Comparison of ENCODE assay signal across 10 cellular contexts in genomic region chr3:50605901-50606326, GRCh38. TPM values are rescaled to one million over a fixed set of nuclear protein-coding genes. Genes with fewer than 3 reads are reported as not detected.
DNase-seq lines count a peak whose midpoint lies in the region; TF ChIP-seq lines count a peak whose summit lies in the region.
"Had no signal": no experiment of that assay in that cellular context is flagged by ENCODE, and none has a peak within 500 bp of the region (broad histone marks: within the 10 kb centered on the region; RNA-seq: fewer than 3 reads in every experiment).

No MANE protein-coding gene starts in this region.

- H3K4me1 ChIP-seq in colonic mucosa (peaks cover 33% of the 10 kb centered on the region), osteoblast (ENCODE audit: insufficient read depth, low read length) (peaks cover 22% of the 10 kb centered on the region), OCI-LY7 (ENCODE audit: insufficient read depth, low read length, poor library complexity, severe bottlenecking) (no peaks in the 10 kb centered on the region)

- no peaks in the 10 kb centered on the region for H3K9me3 ChIP-seq in colonic mucosa
- H3K9me3 ChIP-seq in osteoblast (ENCODE audit: low read depth, low read length) = no peaks in the 10 kb centered on the region
- no peaks in the 10 kb centered on the region for H3K9me3 ChIP-seq in OCI-LY7 (ENCODE audit: low read length)

- no peaks in the 10 kb centered on the region for H3K9me2 ChIP-seq in OCI-LY7 (ENCODE audit: insufficient read depth, low read length)

- H3K4me2 ChIP-seq in osteoblast (ENCODE audit: insufficient read depth, low read length) = no peak overlapping the region
- no peak overlapping the region for H3K4me2 ChIP-seq in OCI-LY7 (ENCODE audit: low read length)

- H2AFZ ChIP-seq in osteoblast (ENCODE audit: low read length) (no peak overlapping the region), OCI-LY7 (ENCODE audit: low read length) (no peak overlapping the region)

- TF ChIP-seq CTCF in C4-2B (conservative IDR thresholded peaks at IDR 0.05) (no peak), colonic mucosa (IDR thresholded peaks at IDR 0.05) (no peak), osteoblast (IDR thresholded peaks at IDR 0.05; ENCODE audit: extremely low read depth, low read depth, low read length) (no peak), chondrocyte (IDR thresholded peaks at IDR 0.05) (no peak), OCI-LY7 (conservative IDR thresholded peaks at IDR 0.05; ENCODE audit: low read length) (no peak), HFFc6 (IDR thresholded peaks at IDR 0.05) (no peak)

- DNase-seq in KBM-7 (peak; percentile 28), colonic mucosa (no peak), osteoblast (ENCODE audit: insufficient read length, low spot score, missing footprints) (peak; percentile 41), chondrocyte (ENCODE audit: low spot score) (no peak), OCI-LY7 (ENCODE audit: low spot score) (no peak), HFFc6 (no peak), NCI-H510A treated with DMSO at 0.1 percent for 48 hours (lab: John Stamatoyannopoulos, UW) (no peak)
- DNase-seq: dermis blood vessel endothelial cell, MM.1S had no signal

- peaks cover 14% of the 10 kb centered on the region for H3K36me3 ChIP-seq in colonic mucosa
- H3K36me3 ChIP-seq in osteoblast (ENCODE audit: insufficient read depth, low read length) = peaks cover 9% of the 10 kb centered on the region
- no peaks in the 10 kb centered on the region for H3K36me3 ChIP-seq in OCI-LY7 (ENCODE audit: insufficient read depth, low read length)

- H3K79me2 ChIP-seq in osteoblast (ENCODE audit: insufficient read depth, low read length) = no peaks in the 10 kb centered on the region
- H3K79me2 ChIP-seq in OCI-LY7 (ENCODE audit: insufficient read depth, low read depth, low read length) = no peaks in the 10 kb centered on the region

- H3K9ac ChIP-seq in colonic mucosa (ENCODE audit: low read depth in 2 of 2, low read length in 2 of 2) = peak overlapping the region in 1 of 2 donors; percentile 32

- H3K27me3 Mint-ChIP-seq in chondrocyte (ENCODE audit: low read depth) (no peaks in the 10 kb centered on the region), HFFc6 (ENCODE audit: insufficient read depth) (peaks cover 5% of the 10 kb centered on the region)

- POLR2A ChIA-PET in OCI-LY7 (lab: Charles Lee) = interaction anchor here (0.5 kb wide), 1 partner anchor 91 kb away, joined by 3 read pairs; no protein-coding TSS in a partner anchor

- H3K4me3 Mint-ChIP-seq in chondrocyte (ENCODE audit: unreplicated experiment) = no peak overlapping the region
- H3K4me3 Mint-ChIP-seq in HFFc6 = no peak overlapping the region

- CTCF ChIA-PET in OCI-LY7 (lab: Charles Lee; ENCODE audit: unreplicated experiment) = no interaction called here

- peaks cover 26% of the 10 kb centered on the region for H3K4me1 Mint-ChIP-seq in chondrocyte (ENCODE audit: low read depth)
- peaks cover 23% of the 10 kb centered on the region for H3K4me1 Mint-ChIP-seq in HFFc6 (ENCODE audit: low read depth)

- H3K27ac Mint-ChIP-seq in chondrocyte (ENCODE audit: unreplicated experiment) = no peak overlapping the region
- no peak overlapping the region for H3K27ac Mint-ChIP-seq in HFFc6

- no peaks in the 10 kb centered on the region for H3K9me3 Mint-ChIP-seq in chondrocyte (ENCODE audit: low read depth)
- no peaks in the 10 kb centered on the region for H3K9me3 Mint-ChIP-seq in HFFc6

- H3K27me3 ChIP-seq in colonic mucosa (no peaks in the 10 kb centered on the region), osteoblast (ENCODE audit: insufficient read depth, low read length) (no peaks in the 10 kb centered on the region)

- H3K4me3 ChIP-seq in colonic mucosa = no peak overlapping the region
- no peak overlapping the region for H3K4me3 ChIP-seq in osteoblast (ENCODE audit: insufficient read depth, low read length)
- no peak overlapping the region for H3K4me3 ChIP-seq in OCI-LY7 (ENCODE audit: low read depth, low read length, poor library complexity, severe bottlenecking)

- intact Hi-C loops in colonic mucosa (cut with DNase I) = no loop called here
- intact Hi-C loops in OCI-LY7 (cut with micrococcal nuclease; ENCODE audit: unreplicated experiment) = no loop called here

- in situ Hi-C loops in KBM-7 (cut with MboI; ENCODE audit: low pct_unique_long_range_greater_than_20kb, low sequenced_read_pairs) = no loop called here

- no peaks in the 10 kb centered on the region for H3K36me3 Mint-ChIP-seq in chondrocyte (ENCODE audit: low read depth)
- no peaks in the 10 kb centered on the region for H3K36me3 Mint-ChIP-seq in HFFc6 (ENCODE audit: low read depth)

- no TSS peak for BruUV-seq in OCI-LY7 (replicated peaks; lab: Mats Ljungman, UMichigan)

- no peaks in the 10 kb centered on the region for H4K20me1 ChIP-seq in osteoblast (ENCODE audit: insufficient read depth, low read length)
- no peaks in the 10 kb centered on the region for H4K20me1 ChIP-seq in OCI-LY7 (ENCODE audit: insufficient read depth, low read length)

- H3K27ac ChIP-seq in C4-2B (peak overlapping the region; percentile 29), colonic mucosa (peak overlapping the region; percentile 0), osteoblast (ENCODE audit: low read depth, low read length) (no peak overlapping the region), OCI-LY7 (ENCODE audit: low read depth, low read length, poor library complexity, severe bottlenecking) (no peak overlapping the region)

RNA-seq across cellular contexts. Expression of gene CISH, which starts 5.7 kb away (rescaled TPM):
- 10 to 100 TPM; 17.1 to 19.6 TPM for total RNA-seq in colonic mucosa
- 1.1 and 1.2 TPM in 2 replicates for total RNA-seq in osteoblast
- total RNA-seq in chondrocyte = 0.85 to 1.8 TPM (median 1.8 TPM) in 3 replicates
- total RNA-seq in OCI-LY7 (2014; rRNA removed; shearing (Covaris generic)) = 0.05 TPM in 1 of 2 replicates, not detected in the other
- total RNA-seq in OCI-LY7 (2022) = not detected in 2 replicates
- 1 to 10 TPM in 2 of 6 experiments, under 1 TPM in 4; 0.84 to 1.4 (median 0.95) TPM for total RNA-seq in HFFc6 (2021; fragmentation: NEBNext Ultra II Directional; extraction: Animal tissue kit (Norgen Biotek cat#: 25700))

RNA-seq across cellular contexts. Expression of gene MAPKAPK3, which starts 11.0 kb away (rescaled TPM):
- total RNA-seq in colonic mucosa (10 to 100 TPM; 27.3 to 45.1 TPM), osteoblast (56.5 and 66.6 TPM in 2 replicates), chondrocyte (13.6 to 21.2 TPM (median 20.9 TPM) in 3 replicates), OCI-LY7 (2022) (20.3 and 25.2 TPM in 2 replicates)
- 17.5 and 24.1 TPM in 2 replicates for total RNA-seq in OCI-LY7 (2014; rRNA removed; shearing (Covaris generic))
- 10 to 100 TPM; 60.5 to 65.5 (median 62.8) TPM for total RNA-seq in HFFc6 (2021; fragmentation: NEBNext Ultra II Directional; extraction: Animal tissue kit (Norgen Biotek cat#: 25700))

RNA-seq across cellular contexts. Expression of gene HEMK1, which starts 36.6 kb away (rescaled TPM):
- 10 to 100 TPM; 23.0 to 28.5 TPM for total RNA-seq in colonic mucosa
- 8.5 and 8.7 TPM in 2 replicates for total RNA-seq in osteoblast
- total RNA-seq in chondrocyte = 15.1 to 20.1 TPM (median 15.2 TPM) in 3 replicates
- 18.9 and 19.3 TPM in 2 replicates for total RNA-seq in OCI-LY7 (2014; rRNA removed; shearing (Covaris generic))
- total RNA-seq in OCI-LY7 (2022) = 27.4 and 30.1 TPM in 2 replicates
- 10 to 100 TPM; 17.9 to 20.7 (median 19.2) TPM for total RNA-seq in HFFc6 (2021; fragmentation: NEBNext Ultra II Directional; extraction: Animal tissue kit (Norgen Biotek cat#: 25700))

RNA-seq across cellular contexts. Expression of gene C3orf18, which starts 38.4 kb away (rescaled TPM):
- 1 to 10 TPM; 2.4 to 2.9 TPM for total RNA-seq in colonic mucosa
- 17.7 and 18.8 TPM in 2 replicates for total RNA-seq in osteoblast
- total RNA-seq in chondrocyte = 3.2 to 5.8 TPM (median 4.4 TPM) in 3 replicates
- 3.9 and 8.0 TPM in 2 replicates for total RNA-seq in OCI-LY7 (2014; rRNA removed; shearing (Covaris generic))
- total RNA-seq in OCI-LY7 (2022) = 8.0 and 9.5 TPM in 2 replicates
- 10 to 100 TPM; 12.9 to 15.5 (median 14.2) TPM for total RNA-seq in HFFc6 (2021; fragmentation: NEBNext Ultra II Directional; extraction: Animal tissue kit (Norgen Biotek cat#: 25700))

Comparison
In these comparisons a context has a peak if more than half of its experiments do, and no peak if none do; other contexts are left out.
1. H3K27ac ChIP-seq: peak in C4-2B (single experiment) and colonic mucosa (single experiment); none in osteoblast (single experiment) and OCI-LY7 (single experiment).
2. DNase-seq: peak in KBM-7 (single experiment) and osteoblast (single experiment); none in colonic mucosa (single experiment), chondrocyte (single experiment), OCI-LY7 (single experiment), HFFc6 (single experiment) and NCI-H510A treated with DMSO at 0.1 percent for 48 hours (single experiment).